ENCODE assay signal across 40 cellular contexts in genomic region chr6:43347444-43347843, GRCh38. TPM values are rescaled to one million over a fixed set of nuclear protein-coding genes. Genes with fewer than 3 reads are reported as not detected.
"Had no signal": no experiment of that assay in that cellular context is flagged by ENCODE, and none has a peak within 500 bp of the region (broad histone marks: within the 10 kb centered on the region; RNA-seq: fewer than 3 reads in every experiment).

No MANE protein-coding gene starts in this region.

- H3K4me3 Mint-ChIP-seq: activated CD4-positive, alpha-beta memory T cell treated with anti-CD3 and anti-CD28 coated beads for 36 hours; activated CD4-positive, alpha-beta T cell treated with anti-CD3 and anti-CD28 coated beads for 36 hours; activated CD8-positive, alpha-beta T cell treated with anti-CD3 and anti-CD28 coated beads for 36 hours; activated naive CD4-positive, alpha-beta T cell treated with anti-CD3 and anti-CD28 coated beads for 36 hours; activated naive CD8-positive, alpha-beta T cell treated with anti-CD3 and anti-CD28 coated beads for 36 hours; activated T-cell treated with anti-CD3 and anti-CD28 coated beads, Interleukin-2, amount 50 U/mL, for 4 hours; activated T-cell treated with anti-CD3 and anti-CD28 coated beads, Interleukin-2, amount 50 U/mL, for 72 hours; activated T-helper 1 cell treated with anti-CD3 and anti-CD28 coated beads, Interleukin-12 subunit alpha, Interleukin-12 subunit beta, Interleukin-2, Interleukin-4 antibody, amounts not matched to agents 30 ng/mL and 10 ng/mL and 1 ng/mL, durations not matched to agents 14 hours and 24 hours and 36 hours; activated T-helper 17 cell treated with anti-CD3 and anti-CD28 coated beads, Interleukin-2, amount 50 U/mL, for 72 hours; T-helper 1 cell treated with Interleukin-12 subunit alpha and Interleukin-12 subunit beta and Interleukin-4 antibody, amounts not matched to agents 30 μg/mL and 1 μg/mL, for 36 hours; T-helper 2 cell treated with Interferon-gamma antibody and Interleukin-4, amounts not matched to agents 5 μg/mL and 100 μg/mL, for 36 hours; WTC11 had no signal

- H3K4me3 ChIP-seq: adrenal gland, body of pancreas, breast epithelium had no signal

- DNase-seq: activated CD4-positive, alpha-beta memory T cell treated with anti-CD3 and anti-CD28 coated beads for 36 hours; activated CD4-positive, alpha-beta T cell treated with anti-CD3 and anti-CD28 coated beads for 1 hour; activated CD4-positive, alpha-beta T cell treated with anti-CD3 and anti-CD28 coated beads for 36 hours; activated CD4-positive, alpha-beta T cell treated with anti-CD3 and anti-CD28 coated beads for 48 hours; activated CD4-positive, alpha-beta T cell treated with anti-CD3 and anti-CD28 coated beads, Interleukin-2, amount 50 U/mL, for 1 hour; activated CD4-positive, alpha-beta T cell treated with anti-CD3 and anti-CD28 coated beads, Interleukin-2, amount 50 U/mL, for 4 hours; activated CD4-positive, CD25-positive, alpha-beta regulatory T cell; activated CD8-positive, alpha-beta memory T cell treated with anti-CD3 and anti-CD28 coated beads, Interleukin-2, amount 50 U/mL, for 4 hours; activated CD8-positive, alpha-beta T cell treated with anti-CD3 and anti-CD28 coated beads for 36 hours; activated effector memory CD4-positive, alpha-beta T cell treated with anti-CD3 and anti-CD28 coated beads, Interleukin-2, amount 50 U/mL, for 16 hours; activated gamma-delta T cell treated with Interleukin-2 at 50 U/mL for 16 hours; activated naive CD4-positive, alpha-beta T cell; activated naive CD4-positive, alpha-beta T cell treated with anti-CD3 and anti-CD28 coated beads for 36 hours; activated naive CD4-positive, alpha-beta T cell treated with anti-CD3 and anti-CD28 coated beads, Interleukin-2, amount 50 U/mL, for 16 hours; activated naive CD8-positive, alpha-beta T cell treated with anti-CD3 and anti-CD28 coated beads for 36 hours; activated T-cell treated with anti-CD3 and anti-CD28 coated beads for 4 hours; activated T-cell treated with anti-CD3 and anti-CD28 coated beads, Interleukin-2, amount 50 U/mL, for 1 hour; activated T-cell treated with anti-CD3 and anti-CD28 coated beads, Interleukin-2, amount 50 U/mL, for 4 hours; activated T-cell treated with anti-CD3 and anti-CD28 coated beads, Interleukin-2, amount 50 U/mL, for 72 hours; adrenal gland; amniotic stem cell; aorta; body of pancreas; brain microvascular endothelial cell; central memory CD4-positive, alpha-beta T cell; T-helper 1 cell; T-helper 2 cell; T-helper 9 cell; WERI-Rb-1 had no signal

- H3K9me3 ChIP-seq: adrenal gland, body of pancreas, breast epithelium had no signal

- H3K27ac ChIP-seq: adrenal gland, body of pancreas, brain microvascular endothelial cell, breast epithelium, WERI-Rb-1 had no signal

- H3K27ac Mint-ChIP-seq: activated CD4-positive, alpha-beta memory T cell treated with anti-CD3 and anti-CD28 coated beads for 36 hours; activated CD4-positive, alpha-beta T cell treated with anti-CD3 and anti-CD28 coated beads for 36 hours; activated CD8-positive, alpha-beta T cell treated with anti-CD3 and anti-CD28 coated beads for 36 hours; activated naive CD4-positive, alpha-beta T cell treated with anti-CD3 and anti-CD28 coated beads for 36 hours; activated naive CD4-positive, alpha-beta T cell treated with anti-CD3 and anti-CD28 coated beads, Interleukin-2, amount 50 U/mL, for 72 hours; activated naive CD8-positive, alpha-beta T cell treated with anti-CD3 and anti-CD28 coated beads for 36 hours; activated T-cell treated with anti-CD3 and anti-CD28 coated beads, Interleukin-2, amount 50 U/mL, for 72 hours; activated T-helper 1 cell treated with anti-CD3 and anti-CD28 coated beads, Interleukin-12 subunit alpha, Interleukin-12 subunit beta, Interleukin-2, Interleukin-4 antibody, amounts not matched to agents 30 ng/mL and 10 ng/mL and 1 ng/mL, durations not matched to agents 14 hours and 24 hours and 36 hours; activated T-helper 17 cell treated with anti-CD3 and anti-CD28 coated beads, Interleukin-2, amount 50 U/mL, for 72 hours; T-helper 1 cell treated with Interleukin-12 subunit alpha and Interleukin-12 subunit beta and Interleukin-4 antibody, amounts not matched to agents 30 μg/mL and 1 μg/mL, for 36 hours; T-helper 2 cell treated with Interferon-gamma antibody and Interleukin-4, amounts not matched to agents 5 μg/mL and 100 μg/mL, for 36 hours; WTC11 had no signal

- H3K27me3 ChIP-seq: adrenal gland, body of pancreas, brain microvascular endothelial cell, breast epithelium had no signal

- H3K4me1 Mint-ChIP-seq: activated CD4-positive, alpha-beta T cell treated with anti-CD3 and anti-CD28 coated beads for 36 hours; activated naive CD8-positive, alpha-beta T cell treated with anti-CD3 and anti-CD28 coated beads for 36 hours; WTC11 had no signal

- H3K4me1 ChIP-seq: adrenal gland, body of pancreas, breast epithelium had no signal

- H3K9me3 Mint-ChIP-seq: activated CD4-positive, alpha-beta memory T cell treated with anti-CD3 and anti-CD28 coated beads for 36 hours; activated CD8-positive, alpha-beta T cell treated with anti-CD3 and anti-CD28 coated beads for 36 hours; activated naive CD4-positive, alpha-beta T cell treated with anti-CD3 and anti-CD28 coated beads for 36 hours; activated naive CD4-positive, alpha-beta T cell treated with anti-CD3 and anti-CD28 coated beads, Interleukin-2, amount 50 U/mL, for 72 hours; activated naive CD8-positive, alpha-beta T cell treated with anti-CD3 and anti-CD28 coated beads for 36 hours; activated T-cell treated with anti-CD3 and anti-CD28 coated beads, Interleukin-2, amount 50 U/mL, for 4 hours; activated T-cell treated with anti-CD3 and anti-CD28 coated beads, Interleukin-2, amount 50 U/mL, for 72 hours; activated T-helper 1 cell treated with anti-CD3 and anti-CD28 coated beads, Interleukin-12 subunit alpha, Interleukin-12 subunit beta, Interleukin-2, Interleukin-4 antibody, amounts not matched to agents 30 ng/mL and 10 ng/mL and 1 ng/mL, durations not matched to agents 14 hours and 24 hours and 36 hours; activated T-helper 17 cell treated with anti-CD3 and anti-CD28 coated beads, Interleukin-2, amount 50 U/mL, for 72 hours; T-helper 1 cell treated with Interleukin-12 subunit alpha and Interleukin-12 subunit beta and Interleukin-4 antibody, amounts not matched to agents 30 μg/mL and 1 μg/mL, for 36 hours; T-helper 2 cell treated with Interferon-gamma antibody and Interleukin-4, amounts not matched to agents 5 μg/mL and 100 μg/mL, for 36 hours; WTC11 had no signal

- H3K27me3 Mint-ChIP-seq: activated CD4-positive, alpha-beta memory T cell treated with anti-CD3 and anti-CD28 coated beads for 36 hours; activated CD4-positive, alpha-beta T cell treated with anti-CD3 and anti-CD28 coated beads for 36 hours; activated CD8-positive, alpha-beta T cell treated with anti-CD3 and anti-CD28 coated beads for 36 hours; activated naive CD8-positive, alpha-beta T cell treated with anti-CD3 and anti-CD28 coated beads for 36 hours; activated T-helper 17 cell treated with anti-CD3 and anti-CD28 coated beads, Interleukin-2, amount 50 U/mL, for 72 hours had no signal

- ATAC-seq: activated CD4-positive, alpha-beta T cell treated with anti-CD3 and anti-CD28 coated beads for 36 hours; activated CD4-positive, CD25-positive, alpha-beta regulatory T cell treated with anti-CD3 and anti-CD28 coated beads, Interleukin-2, amount 50 U/mL, for 24 hours; activated CD8-positive, alpha-beta T cell treated with anti-CD3 and anti-CD28 coated beads for 36 hours; activated naive CD4-positive, alpha-beta T cell treated with anti-CD3 and anti-CD28 coated beads, Interleukin-2, amount 50 U/mL, for 72 hours; activated T-cell treated with anti-CD3 and anti-CD28 coated beads, Interleukin-2, amount 50 U/mL, for 4 hours; activated T-cell treated with anti-CD3 and anti-CD28 coated beads, Interleukin-2, amount 50 U/mL, for 72 hours; body of pancreas; WTC11 had no signal

RNA-seq across cellular contexts. Expression of gene CRIP3, which starts 38.8 kb away (rescaled TPM):
- total RNA-seq: activated T-helper 1 cell treated with anti-CD3 and anti-CD28 coated beads, Interleukin-12 subunit alpha, Interleukin-12 subunit beta, Interleukin-2, Interleukin-4 antibody, amounts not matched to agents 30 ng/mL and 10 ng/mL and 1 ng/mL, durations not matched to agents 14 hours and 24 hours and 36 hours; astrocyte; body of pancreas had no signal

RNA-seq across cellular contexts. Expression of gene SLC22A7, which starts 49.4 kb away (rescaled TPM):
- total RNA-seq: activated CD4-positive, alpha-beta memory T cell treated with anti-CD3 and anti-CD28 coated beads for 36 hours; activated CD4-positive, alpha-beta T cell treated with anti-CD3 and anti-CD28 coated beads for 36 hours; activated CD8-positive, alpha-beta memory T cell treated with anti-CD3 and anti-CD28 coated beads for 36 hours; activated CD8-positive, alpha-beta T cell treated with anti-CD3 and anti-CD28 coated beads for 36 hours; activated naive CD4-positive, alpha-beta T cell treated with anti-CD3 and anti-CD28 coated beads for 36 hours; activated naive CD4-positive, alpha-beta T cell treated with anti-CD3 and anti-CD28 coated beads, Interleukin-2, amount 50 U/mL, for 72 hours; activated naive CD8-positive, alpha-beta T cell treated with anti-CD3 and anti-CD28 coated beads for 36 hours; activated T-cell treated with anti-CD3 and anti-CD28 coated beads, Interleukin-2, amount 50 U/mL, for 4 hours; activated T-cell treated with anti-CD3 and anti-CD28 coated beads, Interleukin-2, amount 50 U/mL, for 72 hours; activated T-helper 1 cell treated with anti-CD3 and anti-CD28 coated beads, Interleukin-12 subunit alpha, Interleukin-12 subunit beta, Interleukin-2, Interleukin-4 antibody, amounts not matched to agents 30 ng/mL and 10 ng/mL and 1 ng/mL, durations not matched to agents 14 hours and 24 hours and 36 hours; activated T-helper 17 cell treated with anti-CD3 and anti-CD28 coated beads, Interleukin-2, amount 50 U/mL, for 72 hours; aorta; astrocyte; body of pancreas; breast epithelium; cardiac septum; WTC11 had no signal
- polyA plus RNA-seq: adrenal gland, aorta had no signal
